ENCODE assay signal across 28 cellular contexts in the genomic region with DNA sequence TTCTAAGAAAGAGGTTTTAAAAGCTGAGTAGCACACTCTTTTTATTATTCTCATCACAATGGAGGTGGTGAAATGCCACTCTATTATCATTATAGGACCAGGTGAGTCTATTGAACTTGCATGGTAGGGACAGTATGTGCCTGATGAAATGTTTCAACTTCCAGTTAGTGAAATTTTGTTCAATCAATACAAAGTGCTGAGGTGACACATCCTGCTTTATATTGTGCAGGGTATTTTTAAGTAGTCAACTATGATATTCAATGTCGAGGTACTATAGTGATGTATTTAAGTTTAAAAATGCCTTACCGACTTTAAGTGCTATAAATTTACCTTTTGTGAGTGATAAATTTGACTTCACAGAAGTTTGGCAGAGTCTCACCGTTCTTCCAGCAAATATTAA.
"Had no signal": no experiment of that assay in that cellular context is flagged by ENCODE, and none has a peak within 500 bp of the region (broad histone marks: within the 10 kb centered on the region; RNA-seq: fewer than 3 reads in every experiment).

No MANE protein-coding gene starts in this region.

- H3K36me3 ChIP-seq: neural progenitor cell, ovary, spleen, suprapubic skin, tibial artery, transverse colon, upper lobe of right lung, uterus had no signal

- H3K4me3 ChIP-seq: neural progenitor cell, ovary, psoas muscle, skin epidermis, smooth muscle cell, spleen, suprapubic skin, testis, tibial artery, transverse colon, upper lobe of right lung, uterus had no signal

- H3K9ac ChIP-seq: neural progenitor cell, parathyroid adenoma had no signal

- H3K9me3 ChIP-seq: ovary, psoas muscle, spleen, suprapubic skin, testis, tibial artery, transverse colon, upper lobe of right lung, uterus had no signal

- H3K79me2 ChIP-seq: parathyroid adenoma had no signal

- H3K27ac ChIP-seq: neural progenitor cell, ovary, parathyroid adenoma, psoas muscle, skin epidermis, spleen, suprapubic skin, testis, tibial artery, transverse colon, upper lobe of right lung, uterus had no signal

- H3K4me1 ChIP-seq: neural progenitor cell, parathyroid adenoma, psoas muscle, spleen, suprapubic skin, testis, tibial artery, transverse colon, upper lobe of right lung, uterus had no signal

- DNase-seq: natural killer cell; occipital lobe; ovary; posterior cingulate gyrus; psoas muscle; right cardiac atrium; spleen; stimulated activated CD4-positive, alpha-beta T cell treated with anti-CD3 and anti-CD28 coated beads, Interleukin-12 subunit alpha, Interleukin-12 subunit beta, amount 100 ng/mL, for 4 hours; stimulated activated CD4-positive, alpha-beta T cell treated with anti-CD3 and anti-CD28 coated beads, Interleukin-1b, Interleukin-23, amount 100 ng/mL, for 48 hours; stimulated activated CD4-positive, alpha-beta T cell treated with anti-CD3 and anti-CD28 coated beads, Interleukin-4, amount 100 ng/mL, for 1 hour; stimulated activated CD4-positive, alpha-beta T cell treated with anti-CD3 and anti-CD28 coated beads, Interleukin-4, amount 100 ng/mL, for 4 hours; stimulated activated CD8-positive, alpha-beta memory T cell treated with anti-CD3 and anti-CD28 coated beads, Interleukin-4, amount 100 ng/mL, for 48 hours; stimulated activated naive CD4-positive, alpha-beta T cell; stimulated activated naive CD8-positive, alpha-beta T cell treated with anti-CD3 and anti-CD28 coated beads, Interleukin-15, amount 100 ng/mL, for 72 hours; stimulated activated naive CD8-positive, alpha-beta T cell treated with anti-CD3 and anti-CD28 coated beads, Interleukin-15, Interleukin-2, amounts not matched to agents 100 U/mL and 50 U/mL, for 24 hours; substantia nigra; testis; tibial artery; transverse colon; upper lobe of right lung; uterus had no signal

- H3K27me3 ChIP-seq: neural progenitor cell, ovary, spleen, suprapubic skin, testis, tibial artery, transverse colon, upper lobe of right lung, uterus had no signal

- H3K4me2 ChIP-seq: neural progenitor cell, smooth muscle cell had no signal

- ATAC-seq: natural killer cell; psoas muscle; right cardiac atrium; sciatic nerve; stimulated activated memory B cell treated with anti-CD40 and anti-IgM and Interleukin-4, amounts not matched to agents 10 μg/mL and 1 μg/mL and 100 μg/mL, for 72 hours; stimulated activated naive CD8-positive, alpha-beta T cell treated with anti-CD3 and anti-CD28 coated beads, Interleukin-15, amount 100 ng/mL, for 72 hours; stimulated activated naive CD8-positive, alpha-beta T cell treated with anti-CD3 and anti-CD28 coated beads, Interleukin-15, Interleukin-2, amounts not matched to agents 100 U/mL and 50 U/mL, for 24 hours; upper lobe of right lung had no signal

- H2AFZ ChIP-seq: neural progenitor cell, parathyroid adenoma had no signal
